ENCODE assay signal across 1 cellular context in genomic region chr15:29687939-29688884, GRCh38.
TF ChIP-seq lines count a peak whose summit lies in the region.

No MANE protein-coding gene starts in this region.

TF ChIP-seq in HepG2, 621 proteins besides CTCF, POLR2A, EP300 and RAD21 (continued from another document):
- TF ChIP-seq TFDP1 (CRISPR knock-in tag; IDR thresholded peaks at IDR 0.05; ENCODE audit: borderline replicate concordance), result no peak
- TF ChIP-seq ZNF326 (CRISPR knock-in tag; IDR thresholded peaks at IDR 0.05; ENCODE audit: borderline replicate concordance), result no peak
- TF ChIP-seq HOXA9 (CRISPR knock-in tag; IDR thresholded peaks at IDR 0.05; ENCODE audit: borderline replicate concordance), result no peak
- no peak for TF ChIP-seq ISL2 (CRISPR knock-in tag; IDR thresholded peaks at IDR 0.05)
- no peak for TF ChIP-seq RARG (CRISPR knock-in tag; IDR thresholded peaks at IDR 0.05; ENCODE audit: low read depth)
- no peak for TF ChIP-seq AGO2 (optimal IDR thresholded peaks at IDR 0.05; ENCODE audit: low read depth, low read length)
- TF ChIP-seq NFIC (IDR thresholded peaks at IDR 0.05; ENCODE audit: low read length), result no peak
- no peak for TF ChIP-seq THAP7 (CRISPR knock-in tag; IDR thresholded peaks at IDR 0.05)
- no peak for TF ChIP-seq ZNF784 (CRISPR knock-in tag; IDR thresholded peaks at IDR 0.05; ENCODE audit: borderline replicate concordance)
TF ChIP-seq in HepG2: peak in this region for 0.
